ENCODE assay signal across 1 cellular context in genomic region chr5:179679014-179679674, GRCh38.
TF ChIP-seq lines count a peak whose summit lies in the region.

No MANE protein-coding gene starts in this region.

TF ChIP-seq in K562, 482 proteins besides CTCF, POLR2A, EP300 and RAD21 (continues in another document):
- TF ChIP-seq ZBTB33 (CRISPR knock-in tag; IDR thresholded peaks at IDR 0.05) = peak; percentile 97
- peak; percentile 60; the same call in 1 of the 2 replicates for TF ChIP-seq E2F4 (CRISPR knock-in tag; IDR thresholded peaks at IDR 0.05; ENCODE audit: low read depth)
- peak; percentile 3; the same call in 1 of the 2 replicates for TF ChIP-seq NFIC (IDR thresholded peaks at IDR 0.05)
- no peak for TF ChIP-seq NFE2L1 (tag; IDR thresholded peaks at IDR 0.05; ENCODE audit: borderline replicate concordance, low read depth)
- TF ChIP-seq HDAC8 (tag; IDR thresholded peaks at IDR 0.05) = no peak
- TF ChIP-seq RBM25 (IDR thresholded peaks at IDR 0.05; ENCODE audit: low read depth, low read length, severe bottlenecking) = no peak
- TF ChIP-seq GABPB2 (CRISPR knock-in tag; conservative IDR thresholded peaks at IDR 0.05) = no peak
- no peak for TF ChIP-seq ESRRA (IDR thresholded peaks at IDR 0.05; ENCODE audit: borderline replicate concordance, low read depth)
- 0 out of 2 replicates have a peak, but pooled peaks have one; percentile 3 for TF ChIP-seq ZNF224 (CRISPR knock-in tag; IDR thresholded peaks at IDR 0.05)
- TF ChIP-seq ZNF146 (CRISPR knock-in tag; IDR thresholded peaks at IDR 0.05; ENCODE audit: unreplicated experiment) = peak; percentile 5
- peak; percentile 38 for TF ChIP-seq PRDM10 (IDR thresholded peaks at IDR 0.05; ENCODE audit: partially characterized antibody)
- TF ChIP-seq FOXK1 (CRISPR knock-in tag; IDR thresholded peaks at IDR 0.05; ENCODE audit: borderline replicate concordance) = 0 out of 2 replicates have a peak, but pooled peaks have one; percentile 36
- TF ChIP-seq ZNF41 (CRISPR knock-in tag; conservative IDR thresholded peaks at IDR 0.05) = no peak
- TF ChIP-seq ZFX (CRISPR knock-in tag; IDR thresholded peaks at IDR 0.05) = peak; percentile 87
- TF ChIP-seq CHD1 (IDR thresholded peaks at IDR 0.05; ENCODE audit: low read length) = no peak
- no peak for TF ChIP-seq JUN (IDR thresholded peaks at IDR 0.05; ENCODE audit: borderline replicate concordance, low read depth, low read length)
- TF ChIP-seq JUN (CRISPR knock-in tag; IDR thresholded peaks at IDR 0.05; ENCODE audit: borderline replicate concordance) = peak; percentile 93; the same call in 1 of the 2 replicates
- peak; percentile 95; the same call in 1 of the 2 replicates for TF ChIP-seq E2F5 (CRISPR knock-in tag; IDR thresholded peaks at IDR 0.05)
- TF ChIP-seq JUND (IDR thresholded peaks at IDR 0.05; ENCODE audit: borderline replicate concordance, low read depth, low read length) = no peak
- no peak for TF ChIP-seq JUND (tag; IDR thresholded peaks at IDR 0.05; ENCODE audit: borderline replicate concordance, low read depth, low read length)
- TF ChIP-seq NR3C1 (CRISPR knock-in tag; IDR thresholded peaks at IDR 0.05) = peak; percentile 22; the same call in 1 of the 2 replicates
- TF ChIP-seq ZNF12 (CRISPR knock-in tag; IDR thresholded peaks at IDR 0.05) = 0 out of 2 replicates have a peak, but pooled peaks have one; percentile 63
- TF ChIP-seq FOXP1 (CRISPR knock-in tag; IDR thresholded peaks at IDR 0.05) = peak; percentile 89; the same call in 1 of the 2 replicates
- TF ChIP-seq BRCA1 (IDR thresholded peaks at IDR 0.05) = no peak
- 0 out of 2 replicates have a peak, but pooled peaks have one; percentile 75 for TF ChIP-seq BRCA1 (CRISPR knock-in tag; IDR thresholded peaks at IDR 0.05)
- no peak for TF ChIP-seq ZNF316 (IDR thresholded peaks at IDR 0.05)
- peak in 1 of 2 experiments; percentile 63; a peak in 1 of 4 replicates for TF ChIP-seq FOXA3 (CRISPR knock-in tag; conservative IDR thresholded peaks at IDR 0.05 in 1 of 2, IDR thresholded peaks at IDR 0.05 in 1 of 2)
- no peak for TF ChIP-seq CHAMP1 (IDR thresholded peaks at IDR 0.05)
- peak; percentile 43; the same call in 1 of the 2 replicates for TF ChIP-seq STAG1 (CRISPR knock-in tag; IDR thresholded peaks at IDR 0.05; ENCODE audit: borderline replicate concordance)
- TF ChIP-seq ZNF609 (CRISPR knock-in tag; IDR thresholded peaks at IDR 0.05; ENCODE audit: borderline replicate concordance) = peak; percentile 89
- TF ChIP-seq ZBTB9 (CRISPR knock-in tag; IDR thresholded peaks at IDR 0.05) = no peak
- no peak; a peak in 1 of 4 replicates for TF ChIP-seq MLLT1 (IDR thresholded peaks at IDR 0.05)
- no peak for TF ChIP-seq KDM4B (IDR thresholded peaks at IDR 0.05; ENCODE audit: borderline replicate concordance in 2 of 2, low read depth in 1 of 2)
- peak; percentile 21 for TF ChIP-seq CTCFL (IDR thresholded peaks at IDR 0.05; ENCODE audit: borderline replicate concordance, insufficient read depth, low read depth, low read length, poor library complexity, severe bottlenecking)
- TF ChIP-seq TEAD4 (IDR thresholded peaks at IDR 0.05; ENCODE audit: low read length) = no peak
- TF ChIP-seq TEAD4 (CRISPR knock-in tag; IDR thresholded peaks at IDR 0.05; ENCODE audit: borderline replicate concordance) = peak; percentile 61; the same call in 1 of the 2 replicates
- TF ChIP-seq ZNF274 (IDR thresholded peaks at IDR 0.05; ENCODE audit: borderline replicate concordance, low read depth, low read length) = 0 out of 2 replicates have a peak, but pooled peaks have one; percentile 6
